29 cellular contexts compared by ENCODE assay signal in the genomic region with DNA sequence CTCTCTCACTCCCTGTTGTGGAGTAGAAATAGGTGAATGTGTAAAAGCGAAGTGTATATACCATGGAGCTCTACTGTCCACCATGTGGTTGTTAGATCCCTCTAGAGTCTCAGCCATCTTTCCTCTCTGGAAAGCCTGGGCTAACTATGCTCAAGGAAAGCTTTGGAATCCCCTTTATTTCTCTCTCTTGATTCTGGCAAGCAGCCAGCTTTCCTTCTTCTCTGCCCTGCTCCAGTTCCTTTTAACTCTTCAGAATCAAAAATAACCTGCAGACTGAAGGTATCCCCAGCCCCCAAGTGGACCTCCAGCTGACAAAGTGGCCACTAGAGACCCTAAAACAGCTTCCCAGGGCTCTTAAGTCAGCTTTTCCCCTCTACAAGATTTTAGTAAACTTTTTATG.
"Had no signal": no experiment of that assay in that cellular context is flagged by ENCODE, and none has a peak within 500 bp of the region (broad histone marks: within the 10 kb centered on the region; RNA-seq: fewer than 3 reads in every experiment).

No MANE protein-coding gene starts in this region.

- ATAC-seq: activated naive CD4-positive, alpha-beta T cell treated with anti-CD3 and anti-CD28 coated beads, Interleukin-2, amount 50 U/mL, for 72 hours; activated T-cell treated with anti-CD3 and anti-CD28 coated beads, Interleukin-2, amount 50 U/mL, for 72 hours; esophagus mucosa; WTC11 had no signal

- H3K27ac ChIP-seq: brain microvascular endothelial cell, coronary artery, dorsolateral prefrontal cortex, VCaP had no signal

- H3K36me3 ChIP-seq: brain microvascular endothelial cell had no signal

- H3K4me3 ChIP-seq: coronary artery, dorsolateral prefrontal cortex had no signal

- H3K27me3 ChIP-seq: brain microvascular endothelial cell, dorsolateral prefrontal cortex had no signal

- FAIRE-seq: astrocyte, bronchial epithelial cell, frontal cortex, TTC549 had no signal

- DNase-seq: activated CD4-positive, alpha-beta memory T cell treated with anti-CD3 and anti-CD28 coated beads, Interleukin-2, amount 10 ng/mL, durations not matched to agents 7 days and 5 days; activated CD4-positive, alpha-beta T cell treated with anti-CD3 and anti-CD28 coated beads for 1 hour; activated CD4-positive, alpha-beta T cell treated with anti-CD3 and anti-CD28 coated beads for 4 hours; activated CD4-positive, alpha-beta T cell treated with anti-CD3 and anti-CD28 coated beads, Interleukin-2, amount 10 ng/mL, durations not matched to agents 7 days and 5 days; activated CD4-positive, alpha-beta T cell treated with anti-CD3 and anti-CD28 coated beads, Interleukin-2, amount 50 U/mL, for 4 hours; activated CD8-positive, alpha-beta memory T cell treated with anti-CD3 and anti-CD28 coated beads, Interleukin-2, amount 50 U/mL, for 48 hours; activated gamma-delta T cell; activated naive CD4-positive, alpha-beta T cell; activated naive CD4-positive, alpha-beta T cell treated with anti-CD3 and anti-CD28 coated beads, Interleukin-2, amount 10 ng/mL, durations not matched to agents 7 days and 5 days; activated naive CD8-positive, alpha-beta T cell treated with anti-CD3 and anti-CD28 coated beads, Interleukin-2, amount 10 ng/mL, durations not matched to agents 7 days and 5 days; activated T-cell treated with anti-CD3 and anti-CD28 coated beads for 4 hours; activated T-cell treated with anti-CD3 and anti-CD28 coated beads, Interleukin-2, amount 50 U/mL, for 24 hours; activated T-cell treated with anti-CD3 and anti-CD28 coated beads, Interleukin-2, amount 50 U/mL, for 72 hours; brain microvascular endothelial cell; dorsolateral prefrontal cortex; effector memory CD4-positive, alpha-beta T cell; endodermal cell; foreskin fibroblast; head of caudate nucleus; hippocampal formation had no signal
